Comparison of ENCODE assay signal across 30 cellular contexts in genomic region chr20:35716330-35716729, GRCh38.
"Had no signal": no experiment of that assay in that cellular context is flagged by ENCODE, and none has a peak within 500 bp of the region (broad histone marks: within the 10 kb centered on the region; RNA-seq: fewer than 3 reads in every experiment).

No MANE protein-coding gene starts in this region.

- ATAC-seq: PC-3, SK-N-SH treated with all-trans-retinoic acid at 6 μM for 48 hours had no signal

- H3K9me3 Mint-ChIP-seq: activated B cell treated with CpG ODN at 0.5 μM for 24 hours; activated CD4-positive, alpha-beta memory T cell treated with anti-CD3 and anti-CD28 coated beads, Interleukin-2, amount 10 ng/mL, durations not matched to agents 7 days and 5 days; activated T-helper 2 cell treated with anti-CD3 and anti-CD28 coated beads, Interferon-gamma antibody, Interleukin-2, Interleukin-4, amounts not matched to agents 10 μg/mL and 5 μg/mL and 100 μg/mL, durations not matched to agents 14 hours and 24 hours and 36 hours; central memory CD8-positive, alpha-beta T cell had no signal

- H3K27ac Mint-ChIP-seq: activated B cell treated with CpG ODN at 0.5 μM for 24 hours; activated CD4-positive, alpha-beta memory T cell treated with anti-CD3 and anti-CD28 coated beads, Interleukin-2, amount 10 ng/mL, durations not matched to agents 7 days and 5 days; activated T-helper 2 cell treated with anti-CD3 and anti-CD28 coated beads, Interferon-gamma antibody, Interleukin-2, Interleukin-4, amounts not matched to agents 10 μg/mL and 5 μg/mL and 100 μg/mL, durations not matched to agents 14 hours and 24 hours and 36 hours had no signal

- H3K4me1 ChIP-seq: Peyer's patch, SJSA1 had no signal

- DNase-seq: activated B cell treated with CpG ODN at 0.5 μM for 24 hours; activated CD4-positive, alpha-beta memory T cell treated with anti-CD3 and anti-CD28 coated beads, Interleukin-2, amount 10 ng/mL, durations not matched to agents 7 days and 5 days; activated CD4-positive, alpha-beta T cell treated with anti-CD3 and anti-CD28 coated beads for 4 hours; activated CD4-positive, CD25-positive, alpha-beta regulatory T cell treated with anti-CD3 and anti-CD28 coated beads, Interleukin-2, amount 50 U/mL, for 72 hours; activated gamma-delta T cell; activated naive CD4-positive, alpha-beta T cell treated with anti-CD3 and anti-CD28 coated beads, Interleukin-2, amount 50 U/mL, for 16 hours; Kasumi-1; KG1; MG63; NCI-H1048; NCI-H1105 treated with DMSO at 0.1 percent for 48 hours; NCI-H1436 treated with DMSO at 0.1 percent for 48 hours; NCI-H1694 treated with DMSO at 0.1 percent for 48 hours; NCI-H2029; NCI-H345; NCI-H524 treated with DMSO at 0.1 percent for 48 hours; PC-3; Peyer's patch; RPMI8226; SHP77 treated with DMSO at 0.1 percent for 48 hours; T-helper 1 cell; T-helper 2 cell; T-helper 9 cell had no signal

- H3K9me3 ChIP-seq: ascending aorta, MG63, Peyer's patch, SJSA1 had no signal

- H3K4me3 ChIP-seq: ascending aorta, cardiac muscle cell, MG63, Peyer's patch, SJSA1 had no signal

- H3K27me3 ChIP-seq: ascending aorta, cardiac muscle cell, MG63, Peyer's patch, SJSA1 had no signal

- H3K4me3 Mint-ChIP-seq: activated B cell treated with CpG ODN at 0.5 μM for 24 hours; activated CD4-positive, alpha-beta memory T cell treated with anti-CD3 and anti-CD28 coated beads, Interleukin-2, amount 10 ng/mL, durations not matched to agents 7 days and 5 days; central memory CD8-positive, alpha-beta T cell had no signal

- H3K27ac ChIP-seq: ascending aorta, cardiac muscle cell, Peyer's patch, SJSA1, VCaP had no signal

- H3K27me3 Mint-ChIP-seq: activated B cell treated with CpG ODN at 0.5 μM for 24 hours; activated CD4-positive, alpha-beta memory T cell treated with anti-CD3 and anti-CD28 coated beads, Interleukin-2, amount 10 ng/mL, durations not matched to agents 7 days and 5 days; central memory CD8-positive, alpha-beta T cell had no signal
